Comparison of ENCODE assay signal across 21 cellular contexts in genomic region chr10:130623680-130624271, GRCh38.
"Had no signal": no experiment of that assay in that cellular context is flagged by ENCODE, and none has a peak within 500 bp of the region (broad histone marks: within the 10 kb centered on the region; RNA-seq: fewer than 3 reads in every experiment).

No MANE protein-coding gene starts in this region.

- ATAC-seq: left cardiac atrium; left ventricle myocardium superior; natural killer cell treated with Interleukin-12 subunit alpha and Interleukin-12 subunit beta and Interleukin-15 and Interleukin-18, amount 100 ng/mL, for 72 hours had no signal

- H3K27ac Mint-ChIP-seq: endodermal cell; natural killer cell treated with Interleukin-12 subunit alpha and Interleukin-12 subunit beta and Interleukin-15 and Interleukin-18, amount 100 ng/mL, for 72 hours had no signal

- H3K4me3 ChIP-seq: coronary artery, lung, prostate gland, sigmoid colon, skin epidermis, stomach, thoracic aorta had no signal

- H3K27ac ChIP-seq: coronary artery, parathyroid adenoma, prostate gland, sigmoid colon, skin epidermis, stomach, thoracic aorta had no signal

- H3K4me1 Mint-ChIP-seq: endodermal cell had no signal

- H3K36me3 ChIP-seq: prostate gland, sigmoid colon, stomach, thoracic aorta had no signal

- H3K9me3 Mint-ChIP-seq: endodermal cell; natural killer cell treated with Interleukin-12 subunit alpha and Interleukin-12 subunit beta and Interleukin-15 and Interleukin-18, amount 100 ng/mL, for 72 hours had no signal

- H3K4me1 ChIP-seq: parathyroid adenoma, prostate gland, sigmoid colon, stomach had no signal

- H3K36me3 Mint-ChIP-seq: natural killer cell treated with Interleukin-12 subunit alpha and Interleukin-12 subunit beta and Interleukin-15 and Interleukin-18, amount 100 ng/mL, for 72 hours had no signal

- DNase-seq: effector CD4-positive, alpha-beta T cell; endodermal cell; erythroblast; kidney; left cardiac atrium; left ventricle myocardium superior; mesenchymal stem cell; midbrain; sigmoid colon; stimulated activated CD4-positive, alpha-beta T cell treated with anti-CD3 and anti-CD28 coated beads, Interleukin-2, amount 100 ng/mL, for 24 hours; stimulated activated naive CD4-positive, alpha-beta T cell; stomach; substantia nigra; trophoblast cell had no signal

- H3K9me3 ChIP-seq: prostate gland, sigmoid colon, thoracic aorta had no signal

- H3K4me3 Mint-ChIP-seq: endodermal cell; natural killer cell treated with Interleukin-12 subunit alpha and Interleukin-12 subunit beta and Interleukin-15 and Interleukin-18, amount 100 ng/mL, for 72 hours had no signal
